8 cellular contexts compared by ENCODE assay signal in the genomic region with DNA sequence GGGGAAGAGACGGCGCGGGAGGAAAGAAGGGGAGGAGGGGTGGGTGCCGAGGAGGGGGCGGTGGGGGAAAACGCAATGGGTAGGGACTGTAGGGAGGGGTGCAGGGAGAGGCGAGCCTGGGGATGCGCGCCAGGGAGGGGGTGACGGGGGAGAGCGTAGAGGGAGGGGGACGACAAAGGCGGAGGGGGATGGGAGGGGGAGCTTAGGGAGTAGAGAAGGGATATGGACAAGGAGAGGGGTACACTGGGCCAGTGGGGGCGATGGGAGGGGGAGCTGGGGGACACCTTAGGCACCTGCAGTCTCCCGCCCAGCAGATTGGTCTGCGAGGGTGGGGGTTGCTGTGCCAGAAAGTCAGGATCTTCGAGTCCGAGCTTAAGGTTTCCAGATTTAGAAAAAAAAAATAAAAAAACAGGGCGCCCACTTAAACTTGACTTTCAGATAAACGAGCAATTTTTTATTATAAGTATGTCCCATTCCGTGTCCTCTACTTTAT. TPM values are rescaled to one million over a fixed set of nuclear protein-coding genes. Genes with fewer than 3 reads are reported as not detected.
DNase-seq lines count a peak whose midpoint lies in the region; ATAC-seq and TF ChIP-seq lines count a peak whose summit lies in the region.

No MANE protein-coding gene starts in this region.

- no TSS peak for BruUV-seq in PC-9 (replicated peaks; lab: Mats Ljungman, UMichigan)

- no peak for DNase-seq in T-helper 1 cell
- DNase-seq in PC-9 = no peak
- no peak for DNase-seq in fibroblast of the aortic adventitia (ENCODE audit: low read depth)
- DNase-seq in stimulated activated naive B cell treated with anti-CD40 and anti-IgM and Interleukin-4, amounts not matched to agents 10 μg/mL and 1 μg/mL and 100 μg/mL, for 72 hours = no peak
- DNase-seq in NOMO-1 treated with dmso at 0.1 percent for 144 hours (lab: John Stamatoyannopoulos, UW; ENCODE audit: unreplicated experiment) = no peak

- no peaks in the 10 kb centered on the region for H3K36me3 Mint-ChIP-seq in T-helper 1 cell treated with Interleukin-12 subunit alpha and Interleukin-12 subunit beta and Interleukin-4 antibody, amounts not matched to agents 30 μg/mL and 1 μg/mL, for 36 hours (ENCODE audit: low read depth)
- H3K36me3 Mint-ChIP-seq in stimulated activated naive B cell treated with anti-CD40 and anti-IgM and Interleukin-4, amounts not matched to agents 10 μg/mL and 1 μg/mL and 100 μg/mL, for 72 hours = peaks cover 0 to 20% of the 10 kb centered on the region in 2 donors

- ATAC-seq in stimulated activated naive B cell treated with anti-CD40 and anti-IgM and Interleukin-4, amounts not matched to agents 10 μg/mL and 1 μg/mL and 100 μg/mL, for 72 hours (replicated peaks) = no peak
- ATAC-seq in GM21447 (IDR thresholded peaks at IDR 0.05; ENCODE audit: unreplicated experiment) = no peak
- ATAC-seq in GM21529 (IDR thresholded peaks at IDR 0.05; ENCODE audit: unreplicated experiment) = no peak

- H4K20me1 ChIP-seq in PC-9 (ENCODE audit: insufficient read depth) = no peaks in the 10 kb centered on the region; the same call in 1 of the 2 replicates

- H3K9me2 ChIP-seq in PC-9 (ENCODE audit: insufficient read depth) = no peaks in the 10 kb centered on the region

- H3K36me3 ChIP-seq in PC-9 (ENCODE audit: low read depth) = no peaks in the 10 kb centered on the region

- H3K4me2 ChIP-seq in PC-9 = peak overlapping the region; percentile 72

- peaks cover 26% of the 10 kb centered on the region for H3K4me1 ChIP-seq in PC-9 (replicated peaks; ENCODE audit: insufficient read depth)

- H3K9me3 ChIP-seq in PC-9 (ENCODE audit: insufficient read depth, low read depth) = no peaks in the 10 kb centered on the region

- no peaks in the 10 kb centered on the region for H3K9me3 Mint-ChIP-seq in T-helper 1 cell treated with Interleukin-12 subunit alpha and Interleukin-12 subunit beta and Interleukin-4 antibody, amounts not matched to agents 30 μg/mL and 1 μg/mL, for 36 hours
- no peaks in the 10 kb centered on the region for H3K9me3 Mint-ChIP-seq in stimulated activated naive B cell treated with anti-CD40 and anti-IgM and Interleukin-4, amounts not matched to agents 10 μg/mL and 1 μg/mL and 100 μg/mL, for 72 hours

- H3K27ac ChIP-seq in PC-9 = no peak overlapping the region

- H3F3A ChIP-seq in PC-9 (ENCODE audit: insufficient read depth, low read depth) = peaks cover 55% of the 10 kb centered on the region

- CTCF ChIA-PET in PC-9 (lab: Charles Lee) = interaction anchor here (0.7 kb wide), 1 partner anchor 55 kb away, joined by 3 read pairs; no protein-coding TSS in a partner anchor

- TF ChIP-seq CTCF in PC-9 (conservative IDR thresholded peaks at IDR 0.05) (no peak), fibroblast of the aortic adventitia (IDR thresholded peaks at IDR 0.05; ENCODE audit: insufficient read depth, low read length) (no peak)

- intact Hi-C loops in PC-9 (cut with micrococcal nuclease; ENCODE audit: unreplicated experiment) = no loop called here

- peak overlapping the region; percentile 36 for H3K27ac Mint-ChIP-seq in T-helper 1 cell treated with Interleukin-12 subunit alpha and Interleukin-12 subunit beta and Interleukin-4 antibody, amounts not matched to agents 30 μg/mL and 1 μg/mL, for 36 hours
- peak overlapping the region; percentile 81 for H3K27ac Mint-ChIP-seq in stimulated activated naive B cell treated with anti-CD40 and anti-IgM and Interleukin-4, amounts not matched to agents 10 μg/mL and 1 μg/mL and 100 μg/mL, for 72 hours

- H2AFZ ChIP-seq in PC-9 = no peak overlapping the region

- POLR2A ChIA-PET in PC-9 (lab: Charles Lee; ENCODE audit: unreplicated experiment) = no interaction called here

- H3K27me3 Mint-ChIP-seq in T-helper 1 cell treated with Interleukin-12 subunit alpha and Interleukin-12 subunit beta and Interleukin-4 antibody, amounts not matched to agents 30 μg/mL and 1 μg/mL, for 36 hours (ENCODE audit: low read depth) = peaks cover 45% of the 10 kb centered on the region
- peaks cover 15 to 22% of the 10 kb centered on the region in 2 donors for H3K27me3 Mint-ChIP-seq in stimulated activated naive B cell treated with anti-CD40 and anti-IgM and Interleukin-4, amounts not matched to agents 10 μg/mL and 1 μg/mL and 100 μg/mL, for 72 hours

- peak overlapping the region; percentile 67 for H3K4me3 Mint-ChIP-seq in T-helper 1 cell treated with Interleukin-12 subunit alpha and Interleukin-12 subunit beta and Interleukin-4 antibody, amounts not matched to agents 30 μg/mL and 1 μg/mL, for 36 hours
- H3K4me3 Mint-ChIP-seq in stimulated activated naive B cell treated with anti-CD40 and anti-IgM and Interleukin-4, amounts not matched to agents 10 μg/mL and 1 μg/mL and 100 μg/mL, for 72 hours = peak overlapping the region; percentile 74 to 78

- H3K4me3 ChIP-seq in PC-9 (peak overlapping the region; percentile 62; the same call in 1 of the 2 replicates), fibroblast of the aortic adventitia (ENCODE audit: low read depth, low read length) (peak overlapping the region; percentile 64)

- H3K4me1 Mint-ChIP-seq in T-helper 1 cell treated with Interleukin-12 subunit alpha and Interleukin-12 subunit beta and Interleukin-4 antibody, amounts not matched to agents 30 μg/mL and 1 μg/mL, for 36 hours (ENCODE audit: low read depth) = peaks cover 29% of the 10 kb centered on the region
- H3K4me1 Mint-ChIP-seq in stimulated activated naive B cell treated with anti-CD40 and anti-IgM and Interleukin-4, amounts not matched to agents 10 μg/mL and 1 μg/mL and 100 μg/mL, for 72 hours = peaks cover 53 to 71% of the 10 kb centered on the region in 2 donors

- peaks cover 47% of the 10 kb centered on the region for H3K27me3 ChIP-seq in PC-9 (ENCODE audit: insufficient read depth, low read depth)

- H3K79me2 ChIP-seq in PC-9 (ENCODE audit: low read depth) = no peaks in the 10 kb centered on the region

RNA-seq across cellular contexts. Expression of a gene that starts 15.7 kb away (rescaled TPM):
- 114 and 118 TPM in 2 replicates for total RNA-seq in PC-9 (2021)
- 17.0 and 24.9 TPM in 2 replicates for total RNA-seq in fibroblast of the aortic adventitia (ENCODE audit: low replicate concordance)

RNA-seq across cellular contexts. Expression of a gene that starts 18.4 kb away (rescaled TPM):
- total RNA-seq in PC-9 (2021) (0.09 TPM in 1 of 2 replicates, not detected in the other), fibroblast of the aortic adventitia (ENCODE audit: low replicate concordance) (0.25 TPM in 1 of 2 replicates, not detected in the other)

RNA-seq across cellular contexts. Expression of a gene that starts 59.5 kb away (rescaled TPM):
- 15.5 and 20.6 TPM in 2 replicates for total RNA-seq in PC-9 (2021)
- 4.2 and 8.0 TPM in 2 replicates for total RNA-seq in fibroblast of the aortic adventitia (ENCODE audit: low replicate concordance)
